In genomic region chr2:42102606-42103450, GRCh38 we compare ENCODE assay signal across 8 cellular contexts. TPM values are rescaled to one million over a fixed set of nuclear protein-coding genes. Genes with fewer than 3 reads are reported as not detected.
DNase-seq lines count a peak whose midpoint lies in the region; ATAC-seq and TF ChIP-seq lines count a peak whose summit lies in the region.

No MANE protein-coding gene starts in this region.

- peak overlapping the region in 9 of 10 donors; percentile 26 to 57 (median 49) for H3K4me3 ChIP-seq in heart right ventricle

- H3K4me1 ChIP-seq in heart right ventricle: peaks cover 12 to 91% (median 37%) of the 10 kb centered on the region in 9 donors

- intact Hi-C loops in heart right ventricle (cut with DNase I): loop anchor here in 5 of 10 donors (2.0 to 10.0 kb wide), 4 partner anchors 30 to 74 kb away; no protein-coding TSS in a partner anchor

- no peak for TF ChIP-seq CTCF in heart right ventricle (IDR thresholded peaks at IDR 0.05)

- H3K27ac ChIP-seq in heart right ventricle: peak overlapping the region; percentile 74 to 93 (median 88)

- ATAC-seq in HG02885 (IDR thresholded peaks at IDR 0.05; ENCODE audit: poor library complexity, unreplicated experiment) (peak; percentile 12), heart right ventricle (peak; percentile 58 to 82 (median 72))

- 37 to 40% methylated on average over 23 to 25 of the region's 25 CpGs for WGBS in heart right ventricle, 2 donors

- no peaks in the 10 kb centered on the region for H3K27me3 ChIP-seq in heart right ventricle

- H3K9me3 ChIP-seq in heart right ventricle: peaks cover 0 to 10% (median 0%) of the 10 kb centered on the region in 11 donors

- no peaks in the 10 kb centered on the region for H3K36me3 ChIP-seq in heart right ventricle

- DNase-seq in EL: peak; percentile 54
- peak; percentile 66 to 67 for DNase-seq in activated T-cell treated with anti-CD3 and anti-CD28 coated beads, Interleukin-2, amount 50 U/mL, for 48 hours
- DNase-seq in heart right ventricle: peak; percentile 67 to 78
- DNase-seq in renal cortical epithelial cell (ENCODE audit: low read depth): peak; percentile 47
- no peak for DNase-seq in cerebellar nuclear complex (lab: John Stamatoyannopoulos, UW)
- no peak for DNase-seq in COR-L47 (lab: John Stamatoyannopoulos, UW)
- DNase-seq in NCI-H1105 (lab: John Stamatoyannopoulos, UW): no peak

RNA-seq across cellular contexts. Expression of gene PKDCC, which starts 55.0 kb away (rescaled TPM):
- 100 to 1,000 TPM in 2 of 10 donors, 10 to 100 TPM in 8; 25.1 to 263 (median 41.5) TPM for total RNA-seq in heart right ventricle
- 100 to 1,000 TPM in 1 of 2 donors, 10 to 100 TPM in 1; 91.4 to 121 TPM for polyA plus RNA-seq in heart right ventricle
- total RNA-seq in renal cortical epithelial cell: 2.1 and 2.4 TPM in 2 replicates

Comparison
In these comparisons a context has a peak if more than half of its experiments do, and no peak if none do; other contexts are left out.
1. DNase-seq: peak in EL (single experiment), activated T-cell treated with anti-CD3 and anti-CD28 coated beads, Interleukin-2, amount 50 U/mL, for 48 hours (2 of 2), heart right ventricle (2 of 2) and renal cortical epithelial cell (single experiment); none in cerebellar nuclear complex (0 of 2), COR-L47 (single experiment) and NCI-H1105 (single experiment).